In the genomic region with DNA sequence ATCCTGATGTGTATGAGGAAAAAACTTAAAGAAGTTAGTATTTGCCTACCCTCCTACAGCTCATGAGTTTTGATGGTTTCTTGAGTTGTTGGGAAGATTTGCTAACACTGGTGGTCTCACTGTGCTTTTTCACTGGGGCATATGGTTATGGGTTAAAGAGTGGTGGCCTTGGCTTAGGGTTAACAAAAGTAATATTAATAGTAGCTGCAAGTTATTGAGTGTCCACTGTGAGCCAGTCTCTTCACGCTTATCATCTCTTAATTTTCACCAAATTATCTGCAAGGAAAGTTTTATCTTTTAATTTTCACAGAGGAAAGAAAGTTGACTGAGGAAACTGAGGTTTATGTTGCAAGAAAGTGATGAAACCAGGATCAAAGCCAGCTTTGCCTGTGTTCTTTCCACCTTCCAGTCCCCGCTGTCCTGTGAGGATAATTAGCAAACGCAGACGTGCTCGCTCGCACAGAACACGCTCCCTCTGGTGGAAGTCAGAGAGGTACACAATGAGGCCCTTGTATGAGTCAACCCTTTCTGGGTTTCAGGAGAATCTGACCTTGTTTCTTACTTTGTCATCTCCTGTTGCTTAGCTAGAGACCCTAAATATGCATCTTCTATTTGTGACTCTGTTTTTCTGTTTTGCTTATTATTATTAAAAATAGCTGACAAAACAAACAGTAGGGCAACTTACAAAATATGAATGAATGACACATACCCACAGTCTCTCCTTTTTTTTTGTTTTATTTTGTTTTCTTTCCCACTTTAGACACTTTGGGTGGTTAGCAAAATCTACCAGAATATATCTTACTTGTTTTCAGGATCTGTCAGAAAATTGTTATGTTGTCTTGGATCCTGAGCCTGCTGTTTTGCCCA, we compare ENCODE assay signal across 1 cellular context.
TF ChIP-seq lines count a peak whose summit lies in the region.

No MANE protein-coding gene starts in this region.

TF ChIP-seq in GM12878, 131 proteins besides CTCF, POLR2A, EP300 and RAD21 (continued from another document):
- TF ChIP-seq, protein P1, sequence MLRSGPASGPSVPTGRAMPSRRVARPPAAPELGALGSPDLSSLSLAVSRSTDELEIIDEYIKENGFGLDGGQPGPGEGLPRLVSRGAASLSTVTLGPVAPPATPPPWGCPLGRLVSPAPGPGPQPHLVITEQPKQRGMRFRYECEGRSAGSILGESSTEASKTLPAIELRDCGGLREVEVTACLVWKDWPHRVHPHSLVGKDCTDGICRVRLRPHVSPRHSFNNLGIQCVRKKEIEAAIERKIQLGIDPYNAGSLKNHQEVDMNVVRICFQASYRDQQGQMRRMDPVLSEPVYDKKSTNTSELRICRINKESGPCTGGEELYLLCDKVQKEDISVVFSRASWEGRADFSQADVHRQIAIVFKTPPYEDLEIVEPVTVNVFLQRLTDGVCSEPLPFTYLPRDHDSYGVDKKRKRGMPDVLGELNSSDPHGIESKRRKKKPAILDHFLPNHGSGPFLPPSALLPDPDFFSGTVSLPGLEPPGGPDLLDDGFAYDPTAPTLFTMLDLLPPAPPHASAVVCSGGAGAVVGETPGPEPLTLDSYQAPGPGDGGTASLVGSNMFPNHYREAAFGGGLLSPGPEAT (IDR thresholded peaks at IDR 0.05; ENCODE audit: low read depth): no peak; the same call in 1 of the 2 replicates
- TF ChIP-seq SPI1 (IDR thresholded peaks at IDR 0.05; ENCODE audit: borderline replicate concordance, insufficient read depth, low read depth, low read length) (no peak), ETV6 (conservative IDR thresholded peaks at IDR 0.05 in 1 of 2, IDR thresholded peaks at IDR 0.05 in 1 of 2; ENCODE audit: borderline replicate concordance in 1 of 2, low read depth in 1 of 2) (no peak), SMC3 (IDR thresholded peaks at IDR 0.05; ENCODE audit: borderline replicate concordance, low read length) (peak; percentile 67; the same call in 1 of the 2 replicates), SMAD1 (IDR thresholded peaks at IDR 0.05; ENCODE audit: low read depth, partially characterized antibody) (no peak), MTA3 (IDR thresholded peaks at IDR 0.05; ENCODE audit: borderline replicate concordance, low read length) (no peak), BACH1 (IDR thresholded peaks at IDR 0.05; ENCODE audit: borderline replicate concordance) (no peak), FOS (IDR thresholded peaks at IDR 0.05; ENCODE audit: borderline replicate concordance, extremely low read depth, insufficient read length) (no peak), CBFB (IDR thresholded peaks at IDR 0.05; ENCODE audit: low read depth) (no peak), HCFC1 (IDR thresholded peaks at IDR 0.05; ENCODE audit: low read length) (no peak), SIN3A (IDR thresholded peaks at IDR 0.05; ENCODE audit: low read depth, low read length) (no peak), CHD1 (IDR thresholded peaks at IDR 0.05; ENCODE audit: low read depth, low read length) (no peak), RB1 (IDR thresholded peaks at IDR 0.05; ENCODE audit: borderline replicate concordance) (no peak), STAT3 (IDR thresholded peaks at IDR 0.05; ENCODE audit: low read depth, low read length) (no peak; the same call in 1 of the 2 replicates), KDM1A (IDR thresholded peaks at IDR 0.05; ENCODE audit: borderline replicate concordance) (no peak), MYB (IDR thresholded peaks at IDR 0.05; ENCODE audit: borderline replicate concordance, low read depth, low read length) (no peak), STAT1 (conservative IDR thresholded peaks at IDR 0.05) (no peak), FOXM1 (IDR thresholded peaks at IDR 0.05; ENCODE audit: low read depth, low read length) (no peak), JUND (IDR thresholded peaks at IDR 0.05; ENCODE audit: low read depth, low read length) (no peak), HDAC6 (IDR thresholded peaks at IDR 0.05; ENCODE audit: unreplicated experiment) (no peak), ZBED1 (IDR thresholded peaks at IDR 0.05; ENCODE audit: borderline replicate concordance) (no peak), CREM (IDR thresholded peaks at IDR 0.05; ENCODE audit: low read depth) (no peak), BHLHE40 (IDR thresholded peaks at IDR 0.05; ENCODE audit: borderline replicate concordance in 1 of 2, low read depth in 2 of 2, low read length in 1 of 2) (peak in 1 of 2 experiments; percentile 5; a peak in 1 of 4 replicates), YY1 (IDR thresholded peaks at IDR 0.05; ENCODE audit: low read depth, low read length) (0 out of 2 replicates have a peak, but pooled peaks have one; percentile 49), ZNF207 (IDR thresholded peaks at IDR 0.05; ENCODE audit: borderline replicate concordance) (no peak)
- TF ChIP-seq, protein P2, sequence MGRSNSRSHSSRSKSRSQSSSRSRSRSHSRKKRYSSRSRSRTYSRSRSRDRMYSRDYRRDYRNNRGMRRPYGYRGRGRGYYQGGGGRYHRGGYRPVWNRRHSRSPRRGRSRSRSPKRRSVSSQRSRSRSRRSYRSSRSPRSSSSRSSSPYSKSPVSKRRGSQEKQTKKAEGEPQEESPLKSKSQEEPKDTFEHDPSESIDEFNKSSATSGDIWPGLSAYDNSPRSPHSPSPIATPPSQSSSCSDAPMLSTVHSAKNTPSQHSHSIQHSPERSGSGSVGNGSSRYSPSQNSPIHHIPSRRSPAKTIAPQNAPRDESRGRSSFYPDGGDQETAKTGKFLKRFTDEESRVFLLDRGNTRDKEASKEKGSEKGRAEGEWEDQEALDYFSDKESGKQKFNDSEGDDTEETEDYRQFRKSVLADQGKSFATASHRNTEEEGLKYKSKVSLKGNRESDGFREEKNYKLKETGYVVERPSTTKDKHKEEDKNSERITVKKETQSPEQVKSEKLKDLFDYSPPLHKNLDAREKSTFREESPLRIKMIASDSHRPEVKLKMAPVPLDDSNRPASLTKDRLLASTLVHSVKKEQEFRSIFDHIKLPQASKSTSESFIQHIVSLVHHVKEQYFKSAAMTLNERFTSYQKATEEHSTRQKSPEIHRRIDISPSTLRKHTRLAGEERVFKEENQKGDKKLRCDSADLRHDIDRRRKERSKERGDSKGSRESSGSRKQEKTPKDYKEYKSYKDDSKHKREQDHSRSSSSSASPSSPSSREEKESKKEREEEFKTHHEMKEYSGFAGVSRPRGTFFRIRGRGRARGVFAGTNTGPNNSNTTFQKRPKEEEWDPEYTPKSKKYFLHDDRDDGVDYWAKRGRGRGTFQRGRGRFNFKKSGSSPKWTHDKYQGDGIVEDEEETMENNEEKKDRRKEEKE (IDR thresholded peaks at IDR 0.05): no peak
- TF ChIP-seq, protein P3, sequence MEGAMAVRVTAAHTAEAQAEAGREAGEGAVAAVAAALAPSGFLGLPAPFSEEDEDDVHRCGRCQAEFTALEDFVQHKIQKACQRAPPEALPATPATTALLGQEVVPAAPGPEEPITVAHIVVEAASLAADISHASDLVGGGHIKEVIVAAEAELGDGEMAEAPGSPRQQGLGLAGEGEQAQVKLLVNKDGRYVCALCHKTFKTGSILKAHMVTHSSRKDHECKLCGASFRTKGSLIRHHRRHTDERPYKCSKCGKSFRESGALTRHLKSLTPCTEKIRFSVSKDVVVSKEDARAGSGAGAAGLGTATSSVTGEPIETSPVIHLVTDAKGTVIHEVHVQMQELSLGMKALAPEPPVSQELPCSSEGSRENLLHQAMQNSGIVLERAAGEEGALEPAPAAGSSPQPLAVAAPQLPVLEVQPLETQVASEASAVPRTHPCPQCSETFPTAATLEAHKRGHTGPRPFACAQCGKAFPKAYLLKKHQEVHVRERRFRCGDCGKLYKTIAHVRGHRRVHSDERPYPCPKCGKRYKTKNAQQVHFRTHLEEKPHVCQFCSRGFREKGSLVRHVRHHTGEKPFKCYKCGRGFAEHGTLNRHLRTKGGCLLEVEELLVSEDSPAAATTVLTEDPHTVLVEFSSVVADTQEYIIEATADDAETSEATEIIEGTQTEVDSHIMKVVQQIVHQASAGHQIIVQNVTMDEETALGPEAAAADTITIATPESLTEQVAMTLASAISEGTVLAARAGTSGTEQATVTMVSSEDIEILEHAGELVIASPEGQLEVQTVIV (IDR thresholded peaks at IDR 0.05; ENCODE audit: borderline replicate concordance, partially characterized antibody): no peak
- TF ChIP-seq, protein P4, sequence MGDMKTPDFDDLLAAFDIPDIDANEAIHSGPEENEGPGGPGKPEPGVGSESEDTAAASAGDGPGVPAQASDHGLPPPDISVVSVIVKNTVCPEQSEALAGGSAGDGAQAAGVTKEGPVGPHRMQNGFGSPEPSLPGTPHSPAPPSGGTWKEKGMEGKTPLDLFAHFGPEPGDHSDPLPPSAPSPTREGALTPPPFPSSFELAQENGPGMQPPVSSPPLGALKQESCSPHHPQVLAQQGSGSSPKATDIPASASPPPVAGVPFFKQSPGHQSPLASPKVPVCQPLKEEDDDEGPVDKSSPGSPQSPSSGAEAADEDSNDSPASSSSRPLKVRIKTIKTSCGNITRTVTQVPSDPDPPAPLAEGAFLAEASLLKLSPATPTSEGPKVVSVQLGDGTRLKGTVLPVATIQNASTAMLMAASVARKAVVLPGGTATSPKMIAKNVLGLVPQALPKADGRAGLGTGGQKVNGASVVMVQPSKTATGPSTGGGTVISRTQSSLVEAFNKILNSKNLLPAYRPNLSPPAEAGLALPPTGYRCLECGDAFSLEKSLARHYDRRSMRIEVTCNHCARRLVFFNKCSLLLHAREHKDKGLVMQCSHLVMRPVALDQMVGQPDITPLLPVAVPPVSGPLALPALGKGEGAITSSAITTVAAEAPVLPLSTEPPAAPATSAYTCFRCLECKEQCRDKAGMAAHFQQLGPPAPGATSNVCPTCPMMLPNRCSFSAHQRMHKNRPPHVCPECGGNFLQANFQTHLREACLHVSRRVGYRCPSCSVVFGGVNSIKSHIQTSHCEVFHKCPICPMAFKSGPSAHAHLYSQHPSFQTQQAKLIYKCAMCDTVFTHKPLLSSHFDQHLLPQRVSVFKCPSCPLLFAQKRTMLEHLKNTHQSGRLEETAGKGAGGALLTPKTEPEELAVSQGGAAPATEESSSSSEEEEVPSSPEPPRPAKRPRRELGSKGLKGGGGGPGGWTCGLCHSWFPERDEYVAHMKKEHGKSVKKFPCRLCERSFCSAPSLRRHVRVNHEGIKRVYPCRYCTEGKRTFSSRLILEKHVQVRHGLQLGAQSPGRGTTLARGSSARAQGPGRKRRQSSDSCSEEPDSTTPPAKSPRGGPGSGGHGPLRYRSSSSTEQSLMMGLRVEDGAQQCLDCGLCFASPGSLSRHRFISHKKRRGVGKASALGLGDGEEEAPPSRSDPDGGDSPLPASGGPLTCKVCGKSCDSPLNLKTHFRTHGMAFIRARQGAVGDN (IDR thresholded peaks at IDR 0.05): peak; percentile 17; the same call in 1 of the 2 replicates
- TF ChIP-seq, protein P5, sequence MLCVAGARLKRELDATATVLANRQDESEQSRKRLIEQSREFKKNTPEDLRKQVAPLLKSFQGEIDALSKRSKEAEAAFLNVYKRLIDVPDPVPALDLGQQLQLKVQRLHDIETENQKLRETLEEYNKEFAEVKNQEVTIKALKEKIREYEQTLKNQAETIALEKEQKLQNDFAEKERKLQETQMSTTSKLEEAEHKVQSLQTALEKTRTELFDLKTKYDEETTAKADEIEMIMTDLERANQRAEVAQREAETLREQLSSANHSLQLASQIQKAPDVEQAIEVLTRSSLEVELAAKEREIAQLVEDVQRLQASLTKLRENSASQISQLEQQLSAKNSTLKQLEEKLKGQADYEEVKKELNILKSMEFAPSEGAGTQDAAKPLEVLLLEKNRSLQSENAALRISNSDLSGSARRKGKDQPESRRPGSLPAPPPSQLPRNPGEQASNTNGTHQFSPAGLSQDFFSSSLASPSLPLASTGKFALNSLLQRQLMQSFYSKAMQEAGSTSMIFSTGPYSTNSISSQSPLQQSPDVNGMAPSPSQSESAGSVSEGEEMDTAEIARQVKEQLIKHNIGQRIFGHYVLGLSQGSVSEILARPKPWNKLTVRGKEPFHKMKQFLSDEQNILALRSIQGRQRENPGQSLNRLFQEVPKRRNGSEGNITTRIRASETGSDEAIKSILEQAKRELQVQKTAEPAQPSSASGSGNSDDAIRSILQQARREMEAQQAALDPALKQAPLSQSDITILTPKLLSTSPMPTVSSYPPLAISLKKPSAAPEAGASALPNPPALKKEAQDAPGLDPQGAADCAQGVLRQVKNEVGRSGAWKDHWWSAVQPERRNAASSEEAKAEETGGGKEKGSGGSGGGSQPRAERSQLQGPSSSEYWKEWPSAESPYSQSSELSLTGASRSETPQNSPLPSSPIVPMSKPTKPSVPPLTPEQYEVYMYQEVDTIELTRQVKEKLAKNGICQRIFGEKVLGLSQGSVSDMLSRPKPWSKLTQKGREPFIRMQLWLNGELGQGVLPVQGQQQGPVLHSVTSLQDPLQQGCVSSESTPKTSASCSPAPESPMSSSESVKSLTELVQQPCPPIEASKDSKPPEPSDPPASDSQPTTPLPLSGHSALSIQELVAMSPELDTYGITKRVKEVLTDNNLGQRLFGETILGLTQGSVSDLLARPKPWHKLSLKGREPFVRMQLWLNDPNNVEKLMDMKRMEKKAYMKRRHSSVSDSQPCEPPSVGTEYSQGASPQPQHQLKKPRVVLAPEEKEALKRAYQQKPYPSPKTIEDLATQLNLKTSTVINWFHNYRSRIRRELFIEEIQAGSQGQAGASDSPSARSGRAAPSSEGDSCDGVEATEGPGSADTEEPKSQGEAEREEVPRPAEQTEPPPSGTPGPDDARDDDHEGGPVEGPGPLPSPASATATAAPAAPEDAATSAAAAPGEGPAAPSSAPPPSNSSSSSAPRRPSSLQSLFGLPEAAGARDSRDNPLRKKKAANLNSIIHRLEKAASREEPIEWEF (IDR thresholded peaks at IDR 0.05; ENCODE audit: insufficient replicate concordance, low read depth, low read length): no peak
- TF ChIP-seq, protein P6, sequence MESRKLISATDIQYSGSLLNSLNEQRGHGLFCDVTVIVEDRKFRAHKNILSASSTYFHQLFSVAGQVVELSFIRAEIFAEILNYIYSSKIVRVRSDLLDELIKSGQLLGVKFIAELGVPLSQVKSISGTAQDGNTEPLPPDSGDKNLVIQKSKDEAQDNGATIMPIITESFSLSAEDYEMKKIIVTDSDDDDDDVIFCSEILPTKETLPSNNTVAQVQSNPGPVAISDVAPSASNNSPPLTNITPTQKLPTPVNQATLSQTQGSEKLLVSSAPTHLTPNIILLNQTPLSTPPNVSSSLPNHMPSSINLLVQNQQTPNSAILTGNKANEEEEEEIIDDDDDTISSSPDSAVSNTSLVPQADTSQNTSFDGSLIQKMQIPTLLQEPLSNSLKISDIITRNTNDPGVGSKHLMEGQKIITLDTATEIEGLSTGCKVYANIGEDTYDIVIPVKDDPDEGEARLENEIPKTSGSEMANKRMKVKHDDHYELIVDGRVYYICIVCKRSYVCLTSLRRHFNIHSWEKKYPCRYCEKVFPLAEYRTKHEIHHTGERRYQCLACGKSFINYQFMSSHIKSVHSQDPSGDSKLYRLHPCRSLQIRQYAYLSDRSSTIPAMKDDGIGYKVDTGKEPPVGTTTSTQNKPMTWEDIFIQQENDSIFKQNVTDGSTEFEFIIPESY (IDR thresholded peaks at IDR 0.05): no peak
- TF ChIP-seq, protein P7, sequence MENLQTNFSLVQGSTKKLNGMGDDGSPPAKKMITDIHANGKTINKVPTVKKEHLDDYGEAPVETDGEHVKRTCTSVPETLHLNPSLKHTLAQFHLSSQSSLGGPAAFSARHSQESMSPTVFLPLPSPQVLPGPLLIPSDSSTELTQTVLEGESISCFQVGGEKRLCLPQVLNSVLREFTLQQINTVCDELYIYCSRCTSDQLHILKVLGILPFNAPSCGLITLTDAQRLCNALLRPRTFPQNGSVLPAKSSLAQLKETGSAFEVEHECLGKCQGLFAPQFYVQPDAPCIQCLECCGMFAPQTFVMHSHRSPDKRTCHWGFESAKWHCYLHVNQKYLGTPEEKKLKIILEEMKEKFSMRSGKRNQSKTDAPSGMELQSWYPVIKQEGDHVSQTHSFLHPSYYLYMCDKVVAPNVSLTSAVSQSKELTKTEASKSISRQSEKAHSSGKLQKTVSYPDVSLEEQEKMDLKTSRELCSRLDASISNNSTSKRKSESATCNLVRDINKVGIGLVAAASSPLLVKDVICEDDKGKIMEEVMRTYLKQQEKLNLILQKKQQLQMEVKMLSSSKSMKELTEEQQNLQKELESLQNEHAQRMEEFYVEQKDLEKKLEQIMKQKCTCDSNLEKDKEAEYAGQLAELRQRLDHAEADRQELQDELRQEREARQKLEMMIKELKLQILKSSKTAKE (IDR thresholded peaks at IDR 0.05; ENCODE audit: low read depth, poor library complexity, severe bottlenecking): no peak
TF ChIP-seq in GM12878: peak in this region for 5.
